1 cellular context compared by ENCODE assay signal in the genomic region with DNA sequence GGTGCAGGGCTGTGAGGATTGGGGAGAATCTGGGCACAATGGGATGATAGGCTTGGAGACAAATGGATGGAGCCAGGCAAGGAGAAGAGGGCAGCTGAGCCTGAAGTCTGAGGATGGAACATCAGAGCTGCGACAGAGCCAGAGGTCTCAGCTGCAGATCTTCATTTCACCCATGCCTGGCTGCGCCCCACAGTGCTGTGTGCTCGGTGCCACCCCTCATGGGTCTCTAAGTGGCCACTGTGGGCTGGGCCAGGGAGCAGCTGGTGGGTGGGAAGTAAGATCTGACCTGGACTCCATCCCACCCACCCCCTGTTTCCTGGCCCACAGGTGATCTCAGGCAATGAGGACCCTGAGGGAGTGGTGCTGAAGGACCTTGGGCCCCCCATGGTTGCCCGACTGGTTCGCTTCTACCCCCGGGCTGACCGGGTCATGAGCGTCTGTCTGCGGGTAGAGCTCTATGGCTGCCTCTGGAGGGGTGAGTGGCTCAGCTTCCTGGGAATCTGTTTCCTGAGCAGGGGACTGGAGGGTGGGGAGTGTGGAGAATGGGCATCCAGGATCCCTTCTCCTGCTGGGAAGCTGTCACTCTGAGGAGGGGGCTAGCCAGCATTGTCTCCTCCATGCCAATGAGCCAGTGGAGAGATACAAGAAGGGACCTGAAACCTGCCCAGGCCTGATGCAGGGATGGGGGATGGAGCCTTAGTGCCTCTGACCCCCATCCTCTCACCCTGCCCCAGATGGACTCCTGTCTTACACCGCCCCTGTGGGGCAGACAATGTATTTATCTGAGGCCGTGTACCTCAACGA.
TF ChIP-seq lines count a peak whose summit lies in the region.

No MANE protein-coding gene starts in this region.

TF ChIP-seq in H1, 55 proteins besides CTCF, POLR2A, EP300 and RAD21:
- no peak for TF ChIP-seq NANOG (IDR thresholded peaks at IDR 0.05; ENCODE audit: insufficient read depth, low read depth, low read length, poor library complexity, severe bottlenecking)
- no peak for TF ChIP-seq RNF2 (IDR thresholded peaks at IDR 0.05; ENCODE audit: borderline replicate concordance, low read depth, low read length, missing control alignments, poor library complexity, severe bottlenecking)
- TF ChIP-seq HDAC6 (IDR thresholded peaks at IDR 0.05; ENCODE audit: low read depth, low read length): no peak
- TF ChIP-seq MAFK (IDR thresholded peaks at IDR 0.05; ENCODE audit: low read depth, low read length): no peak
- no peak for TF ChIP-seq CHD1 (IDR thresholded peaks at IDR 0.05; ENCODE audit: low read depth, low read length)
- TF ChIP-seq GABPA (IDR thresholded peaks at IDR 0.05; ENCODE audit: borderline replicate concordance, insufficient read depth, low read length): no peak
- no peak for TF ChIP-seq KDM1A (IDR thresholded peaks at IDR 0.05; ENCODE audit: borderline replicate concordance, low read length)
- TF ChIP-seq SIX5 (IDR thresholded peaks at IDR 0.05; ENCODE audit: low read depth, low read length): no peak
TF ChIP-seq in H1: peak in this region for 0.
